Comparison of ENCODE assay signal across 23 cellular contexts in genomic region chr21:28727809-28728208, GRCh38.
"Had no signal": no experiment of that assay in that cellular context is flagged by ENCODE, and none has a peak within 500 bp of the region (broad histone marks: within the 10 kb centered on the region; RNA-seq: fewer than 3 reads in every experiment).

No MANE protein-coding gene starts in this region.

- H3K27ac ChIP-seq: RWPE1, SJSA1 had no signal

- H3K4me3 ChIP-seq: MG63, SJSA1 had no signal

- ATAC-seq: HepG2, Panc1, PC-3 had no signal

- H3K4me1 ChIP-seq: SJSA1 had no signal

- DNase-seq: IMR-90, Karpas-422, KG1, MG63, NCI-H1092, NCI-H1436, NCI-H187, NCI-H2029, NCI-H2081 treated with DMSO at 0.1 percent for 48 hours, NCI-H2171, NCI-H226, NCI-H446, NCI-H510A, NCI-H524 treated with DMSO at 0.1 percent for 48 hours, NCI-H69, NCI-H774, PC-3, SIG-M5, SK-N-SH had no signal

- H3K27me3 ChIP-seq: MG63, SJSA1 had no signal

- H3K9me3 ChIP-seq: SJSA1, SK-N-SH had no signal

- H3K9ac ChIP-seq: SK-N-SH had no signal

- H3K36me3 ChIP-seq: MG63, SJSA1 had no signal
